11 cellular contexts compared by ENCODE assay signal in genomic region chr22:17199131-17199731, GRCh38. TPM values are rescaled to one million over a fixed set of nuclear protein-coding genes. Genes with fewer than 3 reads are reported as not detected.
DNase-seq lines count a peak whose midpoint lies in the region; ATAC-seq and TF ChIP-seq lines count a peak whose summit lies in the region.
"Had no signal": no experiment of that assay in that cellular context is flagged by ENCODE, and none has a peak within 500 bp of the region (broad histone marks: within the 10 kb centered on the region; RNA-seq: fewer than 3 reads in every experiment).

No MANE protein-coding gene starts in this region.

- H3K4me1 ChIP-seq in left ventricle myocardium inferior, result peaks cover 19% of the 10 kb centered on the region

- DNase-seq in COLO668 (lab: John Stamatoyannopoulos, UW; ENCODE audit: unreplicated experiment) (peak; percentile 67), SHP77 treated with DMSO at 0.1 percent for 48 hours (lab: John Stamatoyannopoulos, UW) (peak; percentile 87), left ventricle myocardium inferior (peak; percentile 30), progenitor cell of endocrine pancreas (ENCODE audit: low spot score, unreplicated experiment) (peak; percentile 21), NCI-H345 treated with DMSO at 0.1 percent for 48 hours (lab: John Stamatoyannopoulos, UW; ENCODE audit: unreplicated experiment) (no peak)
- DNase-seq in activated naive CD4-positive, alpha-beta T cell treated with anti-CD3 and anti-CD28 coated beads, Interleukin-2, amount 50 U/mL, for 72 hours (ENCODE audit: low spot score in 2 of 2), result no peak
- DNase-seq: kidney glomerular epithelial cell had no signal

- H3K27ac Mint-ChIP-seq in progenitor cell of endocrine pancreas, result peak overlapping the region; percentile 99
- H3K27ac Mint-ChIP-seq in activated naive CD4-positive, alpha-beta T cell treated with anti-CD3 and anti-CD28 coated beads, Interleukin-2, amount 50 U/mL, for 72 hours, result peak overlapping the region in 1 of 2 donors; percentile 18

- no peaks in the 10 kb centered on the region for H3K27me3 ChIP-seq in left ventricle myocardium inferior (ENCODE audit: low read depth)

- no peak for TF ChIP-seq CTCF in left ventricle myocardium inferior (IDR thresholded peaks at IDR 0.05; ENCODE audit: borderline replicate concordance)
- no peak for TF ChIP-seq CTCF in progenitor cell of endocrine pancreas (IDR thresholded peaks at IDR 0.05; ENCODE audit: unreplicated experiment)

- peak overlapping the region; percentile 62 for H3K4me3 ChIP-seq in left ventricle myocardium inferior

- ATAC-seq in GM19397 (IDR thresholded peaks at IDR 0.05; ENCODE audit: unreplicated experiment) (no peak), HG03139 (IDR thresholded peaks at IDR 0.05; ENCODE audit: unreplicated experiment) (no peak)
- no peak for ATAC-seq in activated naive CD4-positive, alpha-beta T cell treated with anti-CD3 and anti-CD28 coated beads, Interleukin-2, amount 50 U/mL, for 72 hours

- H3K27me3 Mint-ChIP-seq in progenitor cell of endocrine pancreas, result no peaks in the 10 kb centered on the region

- no peaks in the 10 kb centered on the region for H3K9me3 ChIP-seq in left ventricle myocardium inferior (replicated peaks)

- intact Hi-C loops in left ventricle myocardium inferior (cut with micrococcal nuclease), result no loop called here

- peaks cover 2% of the 10 kb centered on the region for H3K36me3 Mint-ChIP-seq in progenitor cell of endocrine pancreas (ENCODE audit: insufficient read depth)
- H3K36me3 Mint-ChIP-seq in activated naive CD4-positive, alpha-beta T cell treated with anti-CD3 and anti-CD28 coated beads, Interleukin-2, amount 50 U/mL, for 72 hours, result no peaks in the 10 kb centered on the region

- H3K27ac ChIP-seq in left ventricle myocardium inferior (replicated peaks), result peak overlapping the region; percentile 88
- H3K27ac ChIP-seq: HL-60, VCaP had no signal

- peaks cover 25% of the 10 kb centered on the region for H3K4me1 Mint-ChIP-seq in progenitor cell of endocrine pancreas (ENCODE audit: low read depth)

- H3K9me3 Mint-ChIP-seq in progenitor cell of endocrine pancreas (ENCODE audit: low read depth), result no peaks in the 10 kb centered on the region
- no peaks in the 10 kb centered on the region for H3K9me3 Mint-ChIP-seq in activated naive CD4-positive, alpha-beta T cell treated with anti-CD3 and anti-CD28 coated beads, Interleukin-2, amount 50 U/mL, for 72 hours

- H3K36me3 ChIP-seq in left ventricle myocardium inferior, result no peaks in the 10 kb centered on the region

- H3K4me3 Mint-ChIP-seq in progenitor cell of endocrine pancreas (ENCODE audit: low read depth), result peak overlapping the region; percentile 89

RNA-seq across cellular contexts. Expression of gene ADA2, which starts 20.0 kb away (rescaled TPM):
- total RNA-seq in left ventricle myocardium inferior (38.0 TPM), progenitor cell of endocrine pancreas (88.9 and 89.2 TPM in 2 replicates)
- total RNA-seq in activated naive CD4-positive, alpha-beta T cell treated with anti-CD3 and anti-CD28 coated beads, Interleukin-2, amount 50 U/mL, for 72 hours, result 1 to 10 TPM; 2.4 to 5.6 TPM

RNA-seq across cellular contexts. Expression of gene HDHD5, which starts 40.2 kb away (rescaled TPM):
- total RNA-seq in left ventricle myocardium inferior (52.6 TPM), progenitor cell of endocrine pancreas (39.7 and 40.4 TPM in 2 replicates)
- 10 to 100 TPM; 22.0 to 71.3 TPM for total RNA-seq in activated naive CD4-positive, alpha-beta T cell treated with anti-CD3 and anti-CD28 coated beads, Interleukin-2, amount 50 U/mL, for 72 hours

Comparison
In these comparisons a context has a peak if more than half of its experiments do, and no peak if none do; other contexts are left out.
1. DNase-seq: peak in COLO668 (single experiment), SHP77 treated with DMSO at 0.1 percent for 48 hours (single experiment), left ventricle myocardium inferior (single experiment) and progenitor cell of endocrine pancreas (single experiment); none in activated naive CD4-positive, alpha-beta T cell treated with anti-CD3 and anti-CD28 coated beads, Interleukin-2, amount 50 U/mL, for 72 hours (0 of 2) and NCI-H345 treated with DMSO at 0.1 percent for 48 hours (single experiment).